Comparison of ENCODE assay signal across 26 cellular contexts in genomic region chr4:185054876-185055275, GRCh38. TPM values are rescaled to one million over a fixed set of nuclear protein-coding genes. Genes with fewer than 3 reads are reported as not detected.
DNase-seq lines count a peak whose midpoint lies in the region; ATAC-seq, FAIRE-seq and TF ChIP-seq lines count a peak whose summit lies in the region.
"Had no signal": no experiment of that assay in that cellular context is flagged by ENCODE, and none has a peak within 500 bp of the region (broad histone marks: within the 10 kb centered on the region; RNA-seq: fewer than 3 reads in every experiment).

No MANE protein-coding gene starts in this region.

- POLR2A ChIA-PET in H1 (lab: Charles Lee; ENCODE audit: partially characterized antibody): interaction anchor here (1.0 kb wide), 1 partner anchor 74 kb away, joined by 3 read pairs; no protein-coding TSS in a partner anchor

- H3K4ac ChIP-seq in H9 (ENCODE audit: low read depth, low read length) (no peak overlapping the region), H1 (replicated peaks; ENCODE audit: insufficient read length, low read depth, low read length) (no peak overlapping the region)

- TF ChIP-seq CTCF in GM23338 (conservative IDR thresholded peaks at IDR 0.05; ENCODE audit: low read depth in 2 of 2) (no peak), H9 (conservative IDR thresholded peaks at IDR 0.05) (no peak), H1 (IDR thresholded peaks at IDR 0.05; ENCODE audit: control extremely low read depth in 1 of 3, insufficient read depth in 1 of 3, low read depth in 1 of 3, low read length in 3 of 3) (no peak), neural progenitor cell (IDR thresholded peaks at IDR 0.05) (no peak), natural killer cell (IDR thresholded peaks at IDR 0.05) (no peak)

- no CpG with 5 or more reads among the region's 7 CpGs for WGBS in H9 (ENCODE audit: extremely low coverage, insufficient read length, low lambda C conversion rate)
- WGBS in H1 (ENCODE audit: extremely low coverage in 1 of 2, insufficient coverage in 1 of 2, insufficient read length in 1 of 2, insufficient replicate concordance in 2 of 2, low coverage in 1 of 2, low lambda C conversion rate in 2 of 2, missing lambda C conversion rate in 1 of 2), 2 experiments: 34% methylated on average over 7 of the region's 7 CpGs; no CpG with 5 or more reads in 1 of the 2 experiments

- H3K9me3 ChIP-seq in H9 (ENCODE audit: control insufficient read depth, low read depth, low read length): peaks cover 17% of the 10 kb centered on the region
- H3K9me3 ChIP-seq in H1 (ENCODE audit: insufficient read depth in 2 of 2, low read depth in 1 of 2, low read length in 1 of 2): peaks cover 15 to 17% of the 10 kb centered on the region in 2 experiments
- H3K9me3 ChIP-seq in neural progenitor cell (ENCODE audit: low read depth): no peaks in the 10 kb centered on the region
- H3K9me3 ChIP-seq: BE2C had no signal

- ATAC-seq in GM23338: peak; percentile 78
- no peak for ATAC-seq in natural killer cell
- ATAC-seq: GM12878, K562 had no signal

- H3K4me2 ChIP-seq in GM23338 (peak overlapping the region; percentile 44), H9 (ENCODE audit: insufficient read depth, insufficient read length, low read length) (no peak overlapping the region), H1 (ENCODE audit: insufficient read depth in 1 of 2, low read depth in 2 of 2, low read length in 2 of 2) (peak overlapping the region; percentile 18 to 41), neural progenitor cell (peak overlapping the region; percentile 51)

- peaks cover 39% of the 10 kb centered on the region for H3K9me3 Mint-ChIP-seq in GM23338
- H3K9me3 Mint-ChIP-seq in H9: peaks cover 30 to 32% of the 10 kb centered on the region in 2 experiments
- peaks cover 18% of the 10 kb centered on the region for H3K9me3 Mint-ChIP-seq in neural progenitor cell
- no peaks in the 10 kb centered on the region for H3K9me3 Mint-ChIP-seq in natural killer cell
- H3K9me3 Mint-ChIP-seq: CD8-positive, alpha-beta memory T cell had no signal

- H3K36me3 ChIP-seq in GM23338 (ENCODE audit: insufficient read depth) (peaks cover 5% of the 10 kb centered on the region; the same call in 1 of the 2 replicates), H1 (ENCODE audit: control insufficient read depth in 2 of 4, insufficient read depth in 4 of 4, low read length in 3 of 4) (no peaks in the 10 kb centered on the region), neural progenitor cell (no peaks in the 10 kb centered on the region)
- H3K36me3 ChIP-seq: BE2C had no signal

- peak overlapping the region; percentile 60 for H3K27ac ChIP-seq in GM23338 (ENCODE audit: low read depth)
- no peak overlapping the region for H3K27ac ChIP-seq in H9 (ENCODE audit: insufficient read length, low read depth, low read length)
- H3K27ac ChIP-seq in H1 (ENCODE audit: low read depth, low read length): no peak overlapping the region
- no peak overlapping the region for H3K27ac ChIP-seq in neural progenitor cell

- FAIRE-seq in H1 (lab: Jason Lieb, UNC): peak; percentile 19
- FAIRE-seq: A204.1, GM12878, GM18507, K562 had no signal

- H3K14ac ChIP-seq in H9 (ENCODE audit: insufficient read depth, low read length): no peak overlapping the region
- no peak overlapping the region for H3K14ac ChIP-seq in H1 (ENCODE audit: insufficient read length)

- TF ChIP-seq POLR2A in H1 (IDR thresholded peaks at IDR 0.05; ENCODE audit: control extremely low read depth in 1 of 2, low read depth in 2 of 2, low read length in 2 of 2): no peak

- H3F3A ChIP-seq in GM23338 (replicated peaks; ENCODE audit: low read depth): peaks cover 10% of the 10 kb centered on the region; the same call in 1 of the 2 replicates
- H3F3A ChIP-seq in neural progenitor cell (ENCODE audit: low read depth): peaks cover 19% of the 10 kb centered on the region

- TF ChIP-seq RAD21 in H1 (IDR thresholded peaks at IDR 0.05 in 1 of 2, conservative IDR thresholded peaks at IDR 0.05 in 1 of 2; ENCODE audit: low read depth in 2 of 2, low read length in 2 of 2): no peak

- H3K27ac Mint-ChIP-seq in GM23338 (no peak overlapping the region), H9 (peak overlapping the region in 2 of 3 experiments; percentile 69 to 78; a peak in 2 of 7 replicates), neural progenitor cell (no peak overlapping the region), natural killer cell (no peak overlapping the region)
- H3K27ac Mint-ChIP-seq: CD4-positive, CD25-positive, alpha-beta regulatory T cell; CD8-positive, alpha-beta memory T cell had no signal

- H3K4me3 Mint-ChIP-seq in GM23338 (peak overlapping the region; percentile 31; the same call in 2 of the 3 replicates), H9 (peak overlapping the region in 1 of 2 experiments; percentile 1; a peak in 2 of 5 replicates), neural progenitor cell (no peak overlapping the region), natural killer cell (no peak overlapping the region)
- H3K4me3 Mint-ChIP-seq: CD4-positive, CD25-positive, alpha-beta regulatory T cell; CD8-positive, alpha-beta memory T cell had no signal

- no peak overlapping the region for H4K5ac ChIP-seq in H9 (ENCODE audit: insufficient read length, low read depth, low read length)
- H4K5ac ChIP-seq in H1 (ENCODE audit: insufficient read length, low read depth, low read length): no peak overlapping the region

- H3K27me3 ChIP-seq in GM23338 (ENCODE audit: insufficient read depth): no peaks in the 10 kb centered on the region
- no peaks in the 10 kb centered on the region for H3K27me3 ChIP-seq in H9 (ENCODE audit: insufficient read depth, low read length)
- H3K27me3 ChIP-seq in H1 (replicated peaks in 1 of 4; ENCODE audit: control insufficient read depth in 3 of 4, extremely low read depth in 1 of 4, insufficient read depth in 3 of 4, low read length in 3 of 4): no peaks in the 10 kb centered on the region
- peaks cover 57% of the 10 kb centered on the region for H3K27me3 ChIP-seq in neural progenitor cell
- H3K27me3 ChIP-seq: BE2C had no signal

- H3K23me2 ChIP-seq in H9 (ENCODE audit: insufficient read length, low read depth, low read length, poor library complexity, severe bottlenecking) (no peaks in the 10 kb centered on the region), H1 (ENCODE audit: low read depth, low read length) (no peaks in the 10 kb centered on the region)

- H2BK120ac ChIP-seq in H9 (ENCODE audit: low read depth, low read length, poor library complexity, severe bottlenecking): no peak overlapping the region
- no peak overlapping the region for H2BK120ac ChIP-seq in H1 (replicated peaks; ENCODE audit: low read depth, low read length)

- CTCF ChIA-PET in H1 (lab: Charles Lee; ENCODE audit: partially characterized antibody): interaction anchor here (1.0 to 1.2 kb wide), 4 partner anchors 14 to 43 kb away, joined by 3 read pairs; no protein-coding TSS in a partner anchor

- H3K23ac ChIP-seq in H9 (ENCODE audit: insufficient read length, low read depth, low read length) (no peak overlapping the region), H1 (ENCODE audit: insufficient read length) (no peak overlapping the region)

- H4K91ac ChIP-seq in H9 (ENCODE audit: insufficient read length, low read depth, low read length): no peak overlapping the region
- no peak overlapping the region for H4K91ac ChIP-seq in H1 (replicated peaks; ENCODE audit: insufficient read length, low read length)

- H2BK15ac ChIP-seq in H9 (ENCODE audit: low read depth, low read length): no peak overlapping the region
- H2BK15ac ChIP-seq in H1 (ENCODE audit: low read length): no peak overlapping the region; the same call in 1 of the 2 replicates

- no peaks in the 10 kb centered on the region for H4K20me1 ChIP-seq in GM23338 (replicated peaks; ENCODE audit: insufficient read depth)
- H4K20me1 ChIP-seq in H9 (ENCODE audit: control insufficient read depth, insufficient read depth, insufficient read length): no peaks in the 10 kb centered on the region
- no peaks in the 10 kb centered on the region for H4K20me1 ChIP-seq in H1 (replicated peaks in 1 of 2; ENCODE audit: control insufficient read depth in 1 of 2, insufficient read depth in 2 of 2, low read length in 2 of 2)
- H4K20me1 ChIP-seq in neural progenitor cell (ENCODE audit: low read depth): peaks cover 18% of the 10 kb centered on the region

- H3K4me1 Mint-ChIP-seq in GM23338: peaks cover 33% of the 10 kb centered on the region
- peaks cover 32 to 34% of the 10 kb centered on the region in 2 experiments for H3K4me1 Mint-ChIP-seq in H9
- peaks cover 39% of the 10 kb centered on the region for H3K4me1 Mint-ChIP-seq in neural progenitor cell
- H3K4me1 Mint-ChIP-seq in natural killer cell: no peaks in the 10 kb centered on the region
- H3K4me1 Mint-ChIP-seq: CD4-positive, CD25-positive, alpha-beta regulatory T cell; CD8-positive, alpha-beta memory T cell had no signal

- H3K79me1 ChIP-seq in H9 (ENCODE audit: insufficient read depth, low read depth, low read length, poor library complexity, severe bottlenecking) (no peaks in the 10 kb centered on the region), H1 (ENCODE audit: low read depth, low read length) (no peaks in the 10 kb centered on the region)

- H3K27me3 Mint-ChIP-seq in GM23338 (ENCODE audit: insufficient read depth, low read depth, poor library complexity) (peaks cover 10% of the 10 kb centered on the region), H9 (ENCODE audit: low read depth) (peaks cover 9% of the 10 kb centered on the region), neural progenitor cell (ENCODE audit: insufficient read depth, low read depth) (peaks cover 55% of the 10 kb centered on the region), natural killer cell (ENCODE audit: low read depth in 2 of 2) (peaks cover 20 to 57% of the 10 kb centered on the region in 2 donors)

- no peak overlapping the region for H4K8ac ChIP-seq in H9 (replicated peaks; ENCODE audit: insufficient read length, low read depth, low read length)
- H4K8ac ChIP-seq in H1 (ENCODE audit: extremely low read depth, insufficient read depth, low read length): no peak overlapping the region

- no peak for TF ChIP-seq EP300 in H1 (IDR thresholded peaks at IDR 0.05; ENCODE audit: borderline replicate concordance in 1 of 2, low read depth in 2 of 2, low read length in 2 of 2)

- H2BK12ac ChIP-seq in H9 (ENCODE audit: insufficient read length, low read depth, low read length) (no peak overlapping the region), H1 (ENCODE audit: low read depth, low read length) (no peak overlapping the region)

- H3K4me1 ChIP-seq in GM23338 (ENCODE audit: insufficient read depth) (peaks cover 40% of the 10 kb centered on the region), H9 (ENCODE audit: insufficient read depth, low read length) (peaks cover 7% of the 10 kb centered on the region), H1 (replicated peaks in 1 of 4; ENCODE audit: control insufficient read depth in 3 of 4, insufficient read depth in 4 of 4, low read length in 3 of 4) (peaks cover 3 to 14% (median 8%) of the 10 kb centered on the region in 4 experiments; a peak in 5 of 7 replicates), neural progenitor cell (peaks cover 27% of the 10 kb centered on the region)
- H3K4me1 ChIP-seq: BE2C had no signal

- H2AK5ac ChIP-seq in H9 (ENCODE audit: insufficient read length, low read length): no peak overlapping the region
- H2AK5ac ChIP-seq in H1 (ENCODE audit: low read depth, low read length): no peak overlapping the region

- H2BK5ac ChIP-seq in H9 (ENCODE audit: insufficient read length, low read length): no peak overlapping the region
- H2BK5ac ChIP-seq in H1 (ENCODE audit: low read depth, low read length): peak overlapping the region; percentile 27; the same call in 1 of the 2 replicates

- no peak for DNase-seq in GM23338 (ENCODE audit: low spot score)
- no peak for DNase-seq in H9
- DNase-seq in H1 (ENCODE audit: low read depth in 1 of 2, low spot score in 2 of 2): no peak
- DNase-seq in neural progenitor cell (ENCODE audit: low spot score): peak; percentile 70
- no peak for DNase-seq in putamen (ENCODE audit: low spot score)
- DNase-seq in natural killer cell: no peak
- DNase-seq in A172 (ENCODE audit: low spot score): no peak
- DNase-seq: ACHN; BE2C; C1 segment of cervical spinal cord; CD4-positive, CD25-positive, alpha-beta regulatory T cell; CD8-positive, alpha-beta memory T cell; COR-L47; DMS 273 treated with DMSO at 0.1 percent for 48 hours; DMS53; DND-41; EL; GOT3; HCEC 1CT; IMR-90 had no signal

- H3T11ph ChIP-seq in H9 (ENCODE audit: low read length): no peak overlapping the region

- H3K9ac ChIP-seq in H9 (ENCODE audit: extremely low read depth, insufficient read length, low read length) (no peak overlapping the region), H1 (replicated peaks in 1 of 4; ENCODE audit: extremely low read depth in 1 of 4, low read depth in 3 of 4, low read length in 3 of 4) (no peak overlapping the region; a peak in 1 of 7 replicates), neural progenitor cell (no peak overlapping the region)

- H3K18ac ChIP-seq in H9 (ENCODE audit: insufficient read length, low read depth, low read length) (no peak overlapping the region), H1 (ENCODE audit: extremely low read depth, low read length) (no peak overlapping the region)

- H3K56ac ChIP-seq in H9 (ENCODE audit: insufficient read length, low read depth, low read length): no peak overlapping the region
- no peak overlapping the region for H3K56ac ChIP-seq in H1 (replicated peaks; ENCODE audit: insufficient read length, low read depth, low read length)

- H3K79me2 ChIP-seq in GM23338 (replicated peaks; ENCODE audit: insufficient read depth) (no peaks in the 10 kb centered on the region), H9 (ENCODE audit: insufficient read depth, low read length) (no peaks in the 10 kb centered on the region), H1 (ENCODE audit: control insufficient read depth in 1 of 2, insufficient read depth in 2 of 2, low read length in 2 of 2) (no peaks in the 10 kb centered on the region), neural progenitor cell (ENCODE audit: low read depth) (no peaks in the 10 kb centered on the region)

- no peaks in the 10 kb centered on the region for H3K9me2 ChIP-seq in GM23338 (ENCODE audit: insufficient read depth)

- H3K36me3 Mint-ChIP-seq in GM23338 (ENCODE audit: low read depth) (peaks cover 38% of the 10 kb centered on the region), H9 (ENCODE audit: insufficient read depth in 1 of 3, low read depth in 3 of 3) (peaks cover 22 to 36% (median 23%) of the 10 kb centered on the region in 3 experiments), neural progenitor cell (peaks cover 5% of the 10 kb centered on the region), natural killer cell (no peaks in the 10 kb centered on the region)
- H3K36me3 Mint-ChIP-seq: CD4-positive, CD25-positive, alpha-beta regulatory T cell; CD8-positive, alpha-beta memory T cell had no signal

- intact Hi-C loops in natural killer cell (cut with micrococcal nuclease): no loop called here

- H3K4me3 ChIP-seq in GM23338: peak overlapping the region; percentile 17; the same call in 1 of the 2 replicates
- H3K4me3 ChIP-seq in H1 (ENCODE audit: extremely low read depth in 1 of 4, insufficient read depth in 2 of 4, low read depth in 3 of 4, low read length in 4 of 4): peak overlapping the region in 1 of 4 experiments; percentile 25; a peak in 2 of 8 replicates
- no peak overlapping the region for H3K4me3 ChIP-seq in neural progenitor cell
- H3K4me3 ChIP-seq: GM12878, K562 had no signal

- 0 out of 2 replicates have a peak overlapping the region, but pooled peaks have one; percentile 2 for H2AFZ ChIP-seq in GM23338
- no peak overlapping the region for H2AFZ ChIP-seq in H9 (ENCODE audit: low read length)
- H2AFZ ChIP-seq in H1 (ENCODE audit: low read length): no peak overlapping the region
- no peak overlapping the region for H2AFZ ChIP-seq in neural progenitor cell (replicated peaks)

- no peak overlapping the region for H2BK20ac ChIP-seq in H9 (ENCODE audit: low read depth, low read length, poor library complexity, severe bottlenecking)
- no peak overlapping the region for H2BK20ac ChIP-seq in H1 (ENCODE audit: low read length)

RNA-seq across cellular contexts. Expression of gene HELT, which starts 36.6 kb away (rescaled TPM):
- not detected in 2 replicates for total RNA-seq in GM23338 (2014; rRNA removed; shearing (Covaris generic))
- polyA plus RNA-seq in GM23338 (2016; fragmentation: Nextera tagmentation; extraction: Ambion mirVana) (0.28 TPM in 1 of 2 replicates, not detected in the other), H1 (2011; rRNA removed) (0.28 and 0.32 TPM in 2 replicates)
- total RNA-seq in H9 (2021) (not detected in 2 replicates), neural progenitor cell (ENCODE audit: low replicate concordance) (not detected in 2 replicates), natural killer cell (not detected)
- total RNA-seq in H1 (2021; fragmentation: NEBNext Ultra II Directional; extraction: Animal tissue kit (Norgen Biotek cat#: 25700)): 0.35 TPM in 1 of 2 replicates, not detected in the other
- polyA plus RNA-seq in H1 (2011; cell fraction: cytosol; rRNA removed): 0.22 TPM
- polyA plus RNA-seq in H1 (2011; cell fraction: nucleus; rRNA removed): 0.17 TPM
- not detected in 4 replicates for polyA plus RNA-seq in H1 (2012, experiment 1 of 2)
- polyA plus RNA-seq in H1 (2012, experiment 2 of 2): not detected
- polyA plus RNA-seq in H1 (2013, experiment 1 of 2): 0.08 TPM
- polyA plus RNA-seq in H1 (2013, experiment 2 of 2): 0.09 TPM
- polyA minus RNA-seq in H1 (2011; rRNA and poly(A)+ RNA removed): not detected in 2 replicates
- polyA minus RNA-seq in H1 (2011; cell fraction: cytosol; rRNA and poly(A)+ RNA removed): not detected
- not detected for polyA minus RNA-seq in H1 (2011; cell fraction: nucleus; rRNA and poly(A)+ RNA removed)
- not detected in 2 replicates for total RNA-seq in A172 (2014; rRNA removed; shearing (Covaris generic))
- total RNA-seq: CD4-positive, CD25-positive, alpha-beta regulatory T cell; CD8-positive, alpha-beta memory T cell; G401; GM12878; HT-29; IMR-90; K562 had no signal
- polyA plus RNA-seq: CD4-positive, CD25-positive, alpha-beta regulatory T cell; CD8-positive, alpha-beta memory T cell; GM12878; IMR-90; K562 had no signal

Comparison
In these comparisons a context has a peak if more than half of its experiments do, and no peak if none do; other contexts are left out.
1. H3K27ac Mint-ChIP-seq: peak in H9 (2 of 3); none in GM23338 (single experiment), neural progenitor cell (single experiment) and natural killer cell (0 of 2).